In genomic region chr10:100265821-100266485, GRCh38 we compare ENCODE assay signal across 9 cellular contexts. TPM values are rescaled to one million over a fixed set of nuclear protein-coding genes. Genes with fewer than 3 reads are reported as not detected.
DNase-seq lines count a peak whose midpoint lies in the region; ATAC-seq and TF ChIP-seq lines count a peak whose summit lies in the region.
"Had no signal": no experiment of that assay in that cellular context is flagged by ENCODE, and none has a peak within 500 bp of the region (broad histone marks: within the 10 kb centered on the region; RNA-seq: fewer than 3 reads in every experiment).

No MANE protein-coding gene starts in this region.

- no peak for TF ChIP-seq POLR2A in esophagus squamous epithelium (IDR thresholded peaks at IDR 0.05)
- no peak for TF ChIP-seq POLR2A in body of pancreas (IDR thresholded peaks at IDR 0.05)

- H3K36me3 Mint-ChIP-seq in activated CD4-positive, alpha-beta T cell treated with anti-CD3 and anti-CD28 coated beads, Interleukin-2, amount 10 ng/mL, durations not matched to agents 7 days and 5 days (ENCODE audit: low read depth): peaks cover 14% of the 10 kb centered on the region

- H3K79me2 ChIP-seq in PC-3 (ENCODE audit: low read length) (peaks cover 28% of the 10 kb centered on the region), smooth muscle cell (ENCODE audit: low read depth) (peaks cover 18% of the 10 kb centered on the region)

- H3K9ac ChIP-seq in PC-3 (ENCODE audit: low read length) (no peak overlapping the region), smooth muscle cell (ENCODE audit: low read depth) (no peak overlapping the region)

- H4K20me1 ChIP-seq in PC-3 (ENCODE audit: low read length) (no peaks in the 10 kb centered on the region), smooth muscle cell (ENCODE audit: low read depth) (no peaks in the 10 kb centered on the region)

- no peaks in the 10 kb centered on the region for H3K9me3 ChIP-seq in PC-3 (ENCODE audit: low read length)
- no peaks in the 10 kb centered on the region for H3K9me3 ChIP-seq in esophagus squamous epithelium
- no peaks in the 10 kb centered on the region for H3K9me3 ChIP-seq in smooth muscle cell (replicated peaks; ENCODE audit: low read depth)
- H3K9me3 ChIP-seq in body of pancreas: no peaks in the 10 kb centered on the region
- H3K9me3 ChIP-seq: ovary had no signal

- no peaks in the 10 kb centered on the region for H3K9me3 Mint-ChIP-seq in activated CD4-positive, alpha-beta T cell treated with anti-CD3 and anti-CD28 coated beads, Interleukin-2, amount 10 ng/mL, durations not matched to agents 7 days and 5 days

- H3K4me1 ChIP-seq in PC-3 (ENCODE audit: insufficient read depth, low read length): no peaks in the 10 kb centered on the region
- peaks cover 12 to 35% (median 14%) of the 10 kb centered on the region in 3 donors for H3K4me1 ChIP-seq in esophagus squamous epithelium
- H3K4me1 ChIP-seq in smooth muscle cell (ENCODE audit: low read depth): peaks cover 4% of the 10 kb centered on the region
- H3K4me1 ChIP-seq in body of pancreas: peaks cover 19% of the 10 kb centered on the region

- H3F3A ChIP-seq in PC-3 (ENCODE audit: low read length, unreplicated experiment): no peaks in the 10 kb centered on the region
- no peaks in the 10 kb centered on the region for H3F3A ChIP-seq in smooth muscle cell (ENCODE audit: low read depth)

- POLR2A ChIA-PET in activated CD4-positive, alpha-beta T cell treated with anti-CD3 and anti-CD28 coated beads, Interleukin-2, amount 10 ng/mL, durations not matched to agents 7 days and 5 days (lab: Charles Lee): no interaction called here
- POLR2A ChIA-PET in PC-3 (lab: Charles Lee; ENCODE audit: unreplicated experiment): no interaction called here

- no TSS peak for BruUV-seq in PC-3 (replicated peaks; lab: Mats Ljungman, UMichigan)

- H2AFZ ChIP-seq in PC-3 (ENCODE audit: low read length): no peak overlapping the region
- H2AFZ ChIP-seq in smooth muscle cell (ENCODE audit: low read depth): no peak overlapping the region

- no peaks in the 10 kb centered on the region for H3K27me3 Mint-ChIP-seq in activated CD4-positive, alpha-beta T cell treated with anti-CD3 and anti-CD28 coated beads, Interleukin-2, amount 10 ng/mL, durations not matched to agents 7 days and 5 days

- H3K27ac ChIP-seq in PC-3 (ENCODE audit: low read length) (no peak overlapping the region), esophagus squamous epithelium (no peak overlapping the region), smooth muscle cell (ENCODE audit: low read depth) (no peak overlapping the region), body of pancreas (no peak overlapping the region)
- H3K27ac ChIP-seq: ovary had no signal

- peak overlapping the region; percentile 65 for H3K27ac Mint-ChIP-seq in activated CD4-positive, alpha-beta T cell treated with anti-CD3 and anti-CD28 coated beads, Interleukin-2, amount 10 ng/mL, durations not matched to agents 7 days and 5 days

- DNase-seq in activated CD4-positive, alpha-beta T cell treated with anti-CD3 and anti-CD28 coated beads, Interleukin-2, amount 10 ng/mL, durations not matched to agents 7 days and 5 days: no peak
- DNase-seq in activated CD4-positive, alpha-beta T cell treated with anti-CD3 and anti-CD28 coated beads, Interleukin-2, amount 50 U/mL, for 1 hour: no peak
- no peak for DNase-seq in PC-3
- DNase-seq in esophagus squamous epithelium (lab: John Stamatoyannopoulos, UW): no peak
- no peak for DNase-seq in smooth muscle cell (lab: John Stamatoyannopoulos, UW; ENCODE audit: unreplicated experiment)
- no peak for DNase-seq in NCI-H510A treated with DMSO at 0.1 percent for 48 hours (lab: John Stamatoyannopoulos, UW)
- no peak for DNase-seq in body of pancreas
- DNase-seq in NCI-H1930 (lab: John Stamatoyannopoulos, UW): no peak
- DNase-seq: ovary had no signal

- H3K4me2 ChIP-seq in PC-3 (ENCODE audit: low read length) (peak overlapping the region; percentile 91), smooth muscle cell (peak overlapping the region; percentile 91)

- H3K27me3 ChIP-seq in PC-3 (ENCODE audit: low read length): no peaks in the 10 kb centered on the region
- H3K27me3 ChIP-seq in esophagus squamous epithelium: no peaks in the 10 kb centered on the region
- no peaks in the 10 kb centered on the region for H3K27me3 ChIP-seq in smooth muscle cell (ENCODE audit: low read depth)
- no peaks in the 10 kb centered on the region for H3K27me3 ChIP-seq in body of pancreas
- H3K27me3 ChIP-seq: ovary had no signal

- CTCF ChIA-PET in activated CD4-positive, alpha-beta T cell treated with anti-CD3 and anti-CD28 coated beads, Interleukin-2, amount 10 ng/mL, durations not matched to agents 7 days and 5 days (lab: Charles Lee): interaction anchor here (0.7 kb wide), 2 partner anchors 20 to 117 kb away, joined by 3 read pairs; no protein-coding TSS in a partner anchor
- CTCF ChIA-PET in PC-3 (lab: Charles Lee): no interaction called here

- intact Hi-C loops in PC-3 (cut with micrococcal nuclease) (no loop called here), esophagus squamous epithelium (cut with DNase I) (no loop called here), body of pancreas (cut with DNase I) (no loop called here)

- peak overlapping the region; percentile 87 for H3K4me3 ChIP-seq in PC-3 (ENCODE audit: low read length)
- peak overlapping the region in 3 of 4 donors; percentile 78 to 97 (median 93) for H3K4me3 ChIP-seq in esophagus squamous epithelium
- H3K4me3 ChIP-seq in smooth muscle cell: no peak overlapping the region
- no peak overlapping the region for H3K4me3 ChIP-seq in body of pancreas

- H3K36me3 ChIP-seq in PC-3 (ENCODE audit: low read depth, low read length): no peaks in the 10 kb centered on the region
- peaks cover 0 to 13% (median 0%) of the 10 kb centered on the region in 3 donors for H3K36me3 ChIP-seq in esophagus squamous epithelium
- no peaks in the 10 kb centered on the region for H3K36me3 ChIP-seq in smooth muscle cell (ENCODE audit: low read depth)
- H3K36me3 ChIP-seq in body of pancreas (replicated peaks in 1 of 2; ENCODE audit: insufficient read depth in 1 of 2, low read depth in 2 of 2): no peaks in the 10 kb centered on the region
- H3K36me3 ChIP-seq: ovary had no signal

- no peaks in the 10 kb centered on the region for H3K9me2 ChIP-seq in PC-3 (replicated peaks; ENCODE audit: low read length)

- ATAC-seq in PC-3 (no peak), body of pancreas (no peak)

- TF ChIP-seq CTCF in PC-3 (conservative IDR thresholded peaks at IDR 0.05; ENCODE audit: low read depth, low read length): no peak
- no peak for TF ChIP-seq CTCF in esophagus squamous epithelium (IDR thresholded peaks at IDR 0.05)
- TF ChIP-seq CTCF in smooth muscle cell (IDR thresholded peaks at IDR 0.05; ENCODE audit: borderline replicate concordance, insufficient read depth, poor library complexity, severe bottlenecking): no peak
- no peak for TF ChIP-seq CTCF in body of pancreas (IDR thresholded peaks at IDR 0.05)

- peaks cover 27% of the 10 kb centered on the region for H3K4me1 Mint-ChIP-seq in activated CD4-positive, alpha-beta T cell treated with anti-CD3 and anti-CD28 coated beads, Interleukin-2, amount 10 ng/mL, durations not matched to agents 7 days and 5 days

- WGBS in esophagus squamous epithelium, 2 donors: 85 to 89% methylated on average over 15 of the region's 15 CpGs
- 97% methylated on average over 15 of the region's 15 CpGs for WGBS in smooth muscle cell (ENCODE audit: low lambda C conversion rate)
- WGBS in body of pancreas, 2 donors: 87 to 93% methylated on average over 15 of the region's 15 CpGs

- peak overlapping the region; percentile 100 for H3K4me3 Mint-ChIP-seq in activated CD4-positive, alpha-beta T cell treated with anti-CD3 and anti-CD28 coated beads, Interleukin-2, amount 10 ng/mL, durations not matched to agents 7 days and 5 days

RNA-seq across cellular contexts. Expression of gene CWF19L1, which starts 1.5 kb away (rescaled TPM):
- total RNA-seq in activated CD4-positive, alpha-beta T cell treated with anti-CD3 and anti-CD28 coated beads, Interleukin-2, amount 10 ng/mL, durations not matched to agents 7 days and 5 days: 10 to 100 TPM; 37.3 to 38.4 TPM
- total RNA-seq in PC-3 (2014; rRNA removed) (30.4 and 31.4 TPM in 2 replicates), esophagus squamous epithelium (10 to 100 TPM in 3 of 4 donors, 1 to 10 TPM in 1; 6.7 to 22.1 (median 19.4) TPM), smooth muscle cell (12.1 and 19.9 TPM in 2 replicates), body of pancreas (10 to 100 TPM in 1 of 2 donors, 1 to 10 TPM in 1; 5.6 to 10.1 TPM)
- 8.6 and 12.7 TPM in 2 replicates for polyA plus RNA-seq in smooth muscle cell

RNA-seq across cellular contexts. Expression of gene BLOC1S2, which starts 20.5 kb away (rescaled TPM):
- 10 to 100 TPM; 42.1 to 46.9 TPM for total RNA-seq in activated CD4-positive, alpha-beta T cell treated with anti-CD3 and anti-CD28 coated beads, Interleukin-2, amount 10 ng/mL, durations not matched to agents 7 days and 5 days
- total RNA-seq in PC-3 (2014; rRNA removed): 33.7 and 46.4 TPM in 2 replicates
- total RNA-seq in esophagus squamous epithelium: 10 to 100 TPM; 38.3 to 73.1 (median 54.5) TPM
- total RNA-seq in smooth muscle cell: 67.2 and 82.1 TPM in 2 replicates
- 62.0 and 93.2 TPM in 2 replicates for polyA plus RNA-seq in smooth muscle cell
- total RNA-seq in body of pancreas: 10 to 100 TPM in 1 of 2 donors, 1 to 10 TPM in 1; 4.3 to 16.1 TPM

RNA-seq across cellular contexts. Expression of gene CHUK, which starts 36.6 kb away (rescaled TPM):
- 10 to 100 TPM; 24.1 to 24.6 TPM for total RNA-seq in activated CD4-positive, alpha-beta T cell treated with anti-CD3 and anti-CD28 coated beads, Interleukin-2, amount 10 ng/mL, durations not matched to agents 7 days and 5 days
- total RNA-seq in PC-3 (2014; rRNA removed): 11.8 and 16.2 TPM in 2 replicates
- total RNA-seq in esophagus squamous epithelium: 10 to 100 TPM in 3 of 4 donors, 1 to 10 TPM in 1; 6.9 to 20.8 (median 19.5) TPM
- total RNA-seq in smooth muscle cell: 22.0 and 27.7 TPM in 2 replicates
- 10.9 and 11.5 TPM in 2 replicates for polyA plus RNA-seq in smooth muscle cell
- 10 to 100 TPM in 1 of 2 donors, 1 to 10 TPM in 1; 8.6 to 13.7 TPM for total RNA-seq in body of pancreas

Comparison
In these comparisons a context has a peak if more than half of its experiments do, and no peak if none do; other contexts are left out.
1. H3K4me3 ChIP-seq: peak in PC-3 (single experiment) and esophagus squamous epithelium (3 of 4); none in smooth muscle cell (single experiment) and body of pancreas (0 of 2).